In the genomic region with DNA sequence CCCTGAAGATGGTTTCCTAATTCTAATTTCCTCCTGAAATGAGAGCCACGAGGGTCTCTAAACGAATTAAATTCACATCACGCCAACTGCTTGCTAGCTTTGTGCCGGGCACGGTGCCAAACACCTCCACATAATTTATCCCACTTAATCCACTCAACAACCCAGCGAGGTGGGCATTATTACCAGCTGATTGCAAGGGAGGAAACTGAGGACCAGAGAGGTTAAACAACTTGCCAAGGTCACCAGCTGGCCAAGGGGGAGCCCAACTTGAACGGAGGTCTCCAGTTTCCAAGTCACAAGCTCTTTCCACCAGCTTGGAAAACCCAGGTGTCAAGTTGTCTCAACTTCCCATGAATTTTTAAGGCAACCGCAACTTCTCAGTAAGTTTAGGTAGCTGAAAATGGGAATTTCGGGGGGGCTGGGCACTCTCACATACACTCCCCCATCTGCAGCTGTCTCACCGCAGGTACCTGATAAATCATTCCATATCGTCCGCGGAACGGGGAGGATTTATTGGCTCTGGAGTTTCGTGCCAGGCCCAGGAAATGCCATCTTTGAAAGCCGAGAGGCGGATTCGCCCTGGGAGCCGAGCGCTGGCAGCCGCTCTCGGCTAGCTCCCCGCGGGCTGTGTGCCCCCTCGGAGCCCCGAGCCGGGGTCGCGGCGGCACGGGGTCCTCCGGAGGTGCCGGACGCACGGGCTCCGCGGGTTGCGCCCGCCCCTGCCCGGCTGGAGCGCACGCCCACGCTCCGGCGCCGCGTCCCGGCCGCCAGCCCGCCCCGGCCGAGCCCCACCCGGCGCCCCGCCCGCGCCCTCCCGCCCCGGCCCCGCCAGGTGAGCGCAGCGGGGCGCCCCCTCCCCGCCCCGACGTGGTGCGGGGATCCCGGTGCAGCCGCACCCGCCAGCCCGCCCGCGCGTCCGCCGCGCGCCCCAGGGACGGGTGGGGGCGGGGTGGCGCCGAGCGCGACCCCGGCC, we compare ENCODE assay signal across 9 cellular contexts. TPM values are rescaled to one million over a fixed set of nuclear protein-coding genes. Genes with fewer than 3 reads are reported as not detected.
DNase-seq lines count a peak whose midpoint lies in the region; ATAC-seq and TF ChIP-seq lines count a peak whose summit lies in the region.
"Had no signal": no experiment of that assay in that cellular context is flagged by ENCODE, and none has a peak within 500 bp of the region (broad histone marks: within the 10 kb centered on the region; RNA-seq: fewer than 3 reads in every experiment).

No MANE protein-coding gene starts in this region.

- no peak overlapping the region for H3K23ac ChIP-seq in H9 (ENCODE audit: insufficient read length, low read depth, low read length)

- H3K27me3 ChIP-seq in H9 (ENCODE audit: insufficient read depth, low read length) (peaks cover 29% of the 10 kb centered on the region; the same call in 1 of the 2 replicates), rectal smooth muscle tissue (ENCODE audit: control insufficient read depth, insufficient read depth, low read length) (peaks cover 3% of the 10 kb centered on the region)

- H3K79me2 ChIP-seq in H9 (ENCODE audit: insufficient read depth, low read length), result no peaks in the 10 kb centered on the region

- no peak overlapping the region for H2AK5ac ChIP-seq in H9 (ENCODE audit: insufficient read length, low read length)

- H3K9me3 ChIP-seq in H9 (ENCODE audit: control insufficient read depth, low read depth, low read length), result no peaks in the 10 kb centered on the region

- no peak overlapping the region for H2BK20ac ChIP-seq in H9 (ENCODE audit: low read depth, low read length, poor library complexity, severe bottlenecking)

- no peak overlapping the region for H3K27ac Mint-ChIP-seq in H9
- H3K27ac Mint-ChIP-seq in activated T-helper 17 cell treated with anti-CD3 and anti-CD28 coated beads, Interleukin-2, amount 50 U/mL, for 72 hours, result no peak overlapping the region
- H3K27ac Mint-ChIP-seq: dendritic cell treated with granulocyte-macrophage colony-stimulating factor and Interleukin-4, amounts not matched to agents 40 ng/mL and 50 ng/mL, for 4 days had no signal

- H3K27me3 Mint-ChIP-seq in H9 (ENCODE audit: low read depth), result peaks cover 77% of the 10 kb centered on the region
- peaks cover 52% of the 10 kb centered on the region for H3K27me3 Mint-ChIP-seq in activated T-helper 17 cell treated with anti-CD3 and anti-CD28 coated beads, Interleukin-2, amount 50 U/mL, for 72 hours

- no peak overlapping the region for H4K91ac ChIP-seq in H9 (ENCODE audit: insufficient read length, low read depth, low read length)

- H3K27ac ChIP-seq in H9 (ENCODE audit: insufficient read length, low read depth, low read length), result no peak overlapping the region
- no peak overlapping the region for H3K27ac ChIP-seq in rectal smooth muscle tissue (ENCODE audit: low read depth, low read length)

- H2BK120ac ChIP-seq in H9 (ENCODE audit: low read depth, low read length, poor library complexity, severe bottlenecking), result no peak overlapping the region

- no peak overlapping the region for H2BK15ac ChIP-seq in H9 (ENCODE audit: low read depth, low read length)

- no peak overlapping the region for H3K14ac ChIP-seq in H9 (ENCODE audit: insufficient read depth, low read length)

- no peak for DNase-seq in H9
- DNase-seq in NCI-H82 treated with DMSO at 0.1 percent for 48 hours (lab: John Stamatoyannopoulos, UW; ENCODE audit: unreplicated experiment), result peak; percentile 61
- no peak for DNase-seq in fibroblast of mammary gland (ENCODE audit: low read depth)
- DNase-seq in activated effector memory CD4-positive, alpha-beta T cell treated with Interleukin-2 at 50 U/mL for 16 hours, result no peak
- DNase-seq in GM20000 (ENCODE audit: low spot score), result no peak
- no peak for DNase-seq in SK-N-DZ (ENCODE audit: low spot score)

- no peak overlapping the region for H3K4ac ChIP-seq in H9 (ENCODE audit: low read depth, low read length)

- no peaks in the 10 kb centered on the region for H3K79me1 ChIP-seq in H9 (ENCODE audit: insufficient read depth, low read depth, low read length, poor library complexity, severe bottlenecking)

- no peak overlapping the region for H3K9ac ChIP-seq in H9 (ENCODE audit: extremely low read depth, insufficient read length, low read length)
- no peak overlapping the region for H3K9ac ChIP-seq in rectal smooth muscle tissue (ENCODE audit: low read length)

- H4K5ac ChIP-seq in H9 (ENCODE audit: insufficient read length, low read depth, low read length), result no peak overlapping the region

- H3K36me3 ChIP-seq in rectal smooth muscle tissue (ENCODE audit: control insufficient read depth, insufficient read depth, low read length), result no peaks in the 10 kb centered on the region

- no peak overlapping the region for H4K8ac ChIP-seq in H9 (replicated peaks; ENCODE audit: insufficient read length, low read depth, low read length)

- peak overlapping the region; percentile 71 to 83 for H3K4me3 Mint-ChIP-seq in H9
- H3K4me3 Mint-ChIP-seq in activated T-helper 17 cell treated with anti-CD3 and anti-CD28 coated beads, Interleukin-2, amount 50 U/mL, for 72 hours, result no peak overlapping the region
- H3K4me3 Mint-ChIP-seq: dendritic cell treated with granulocyte-macrophage colony-stimulating factor and Interleukin-4, amounts not matched to agents 40 ng/mL and 50 ng/mL, for 4 days had no signal

- no peaks in the 10 kb centered on the region; a peak in 1 of 5 replicates for H3K9me3 Mint-ChIP-seq in H9
- H3K9me3 Mint-ChIP-seq in activated T-helper 17 cell treated with anti-CD3 and anti-CD28 coated beads, Interleukin-2, amount 50 U/mL, for 72 hours, result no peaks in the 10 kb centered on the region
- H3K9me3 Mint-ChIP-seq: dendritic cell treated with granulocyte-macrophage colony-stimulating factor and Interleukin-4, amounts not matched to agents 40 ng/mL and 50 ng/mL, for 4 days had no signal

- H4K20me1 ChIP-seq in H9 (ENCODE audit: control insufficient read depth, insufficient read depth, insufficient read length), result no peaks in the 10 kb centered on the region

- H3T11ph ChIP-seq in H9 (ENCODE audit: low read length), result no peak overlapping the region

- no peak overlapping the region for H2BK5ac ChIP-seq in H9 (ENCODE audit: insufficient read length, low read length)

- H3K23me2 ChIP-seq in H9 (ENCODE audit: insufficient read length, low read depth, low read length, poor library complexity, severe bottlenecking), result no peaks in the 10 kb centered on the region

- H3K4me2 ChIP-seq in H9 (ENCODE audit: insufficient read depth, insufficient read length, low read length), result peak overlapping the region; percentile 41

- no peak overlapping the region for H3K56ac ChIP-seq in H9 (ENCODE audit: insufficient read length, low read depth, low read length)

- peaks cover 20 to 22% of the 10 kb centered on the region in 2 experiments for H3K4me1 Mint-ChIP-seq in H9
- H3K4me1 Mint-ChIP-seq in activated T-helper 17 cell treated with anti-CD3 and anti-CD28 coated beads, Interleukin-2, amount 50 U/mL, for 72 hours, result no peaks in the 10 kb centered on the region

- no CpG with 5 or more reads among the region's 85 CpGs for WGBS in H9 (ENCODE audit: extremely low coverage, insufficient read length, low lambda C conversion rate)

- H2AFZ ChIP-seq in H9 (ENCODE audit: low read length), result no peak overlapping the region

- H3K18ac ChIP-seq in H9 (ENCODE audit: insufficient read length, low read depth, low read length), result no peak overlapping the region

- no peak for ATAC-seq in activated T-helper 17 cell treated with anti-CD3 and anti-CD28 coated beads, Interleukin-2, amount 50 U/mL, for 72 hours (replicated peaks)

- peaks cover 0 to 4% (median 0%) of the 10 kb centered on the region in 3 experiments; a peak in 3 of 7 replicates for H3K36me3 Mint-ChIP-seq in H9 (ENCODE audit: insufficient read depth in 1 of 3, low read depth in 3 of 3)
- no peaks in the 10 kb centered on the region for H3K36me3 Mint-ChIP-seq in activated T-helper 17 cell treated with anti-CD3 and anti-CD28 coated beads, Interleukin-2, amount 50 U/mL, for 72 hours (ENCODE audit: low read depth)

- H3K4me3 ChIP-seq in fibroblast of mammary gland (ENCODE audit: control insufficient read depth, low read depth, low read length) (peak overlapping the region; percentile 49), rectal smooth muscle tissue (ENCODE audit: low read length) (peak overlapping the region; percentile 29)

- H2BK12ac ChIP-seq in H9 (ENCODE audit: insufficient read length, low read depth, low read length), result no peak overlapping the region

- TF ChIP-seq CTCF in H9 (conservative IDR thresholded peaks at IDR 0.05) (no peak), fibroblast of mammary gland (conservative IDR thresholded peaks at IDR 0.05; ENCODE audit: control insufficient read depth, insufficient read depth, low read depth, low read length) (no peak), GM20000 (IDR thresholded peaks at IDR 0.05; ENCODE audit: extremely low read depth, missing control alignments) (no peak)

- no peaks in the 10 kb centered on the region for H3K4me1 ChIP-seq in H9 (ENCODE audit: insufficient read depth, low read length)
- no peaks in the 10 kb centered on the region for H3K4me1 ChIP-seq in rectal smooth muscle tissue (ENCODE audit: control insufficient read depth, insufficient read depth, low read length)

RNA-seq across cellular contexts. Expression of a gene that starts 0.6 kb away (rescaled TPM):
- 2.2 and 2.6 TPM in 2 replicates for total RNA-seq in H9 (2021)
- total RNA-seq in activated T-helper 17 cell treated with anti-CD3 and anti-CD28 coated beads, Interleukin-2, amount 50 U/mL, for 72 hours, result under 1 TPM; 0.41 to 0.82 TPM
- 0.38 TPM in 1 of 2 replicates, not detected in the other for polyA plus RNA-seq in SK-N-DZ (2014; cell fraction: cytosol; rRNA removed)
- 0.09 and 0.12 TPM in 2 replicates for polyA plus RNA-seq in SK-N-DZ (2014; cell fraction: nucleus; rRNA removed)
